Comparison of ENCODE assay signal across 8 cellular contexts in the genomic region with DNA sequence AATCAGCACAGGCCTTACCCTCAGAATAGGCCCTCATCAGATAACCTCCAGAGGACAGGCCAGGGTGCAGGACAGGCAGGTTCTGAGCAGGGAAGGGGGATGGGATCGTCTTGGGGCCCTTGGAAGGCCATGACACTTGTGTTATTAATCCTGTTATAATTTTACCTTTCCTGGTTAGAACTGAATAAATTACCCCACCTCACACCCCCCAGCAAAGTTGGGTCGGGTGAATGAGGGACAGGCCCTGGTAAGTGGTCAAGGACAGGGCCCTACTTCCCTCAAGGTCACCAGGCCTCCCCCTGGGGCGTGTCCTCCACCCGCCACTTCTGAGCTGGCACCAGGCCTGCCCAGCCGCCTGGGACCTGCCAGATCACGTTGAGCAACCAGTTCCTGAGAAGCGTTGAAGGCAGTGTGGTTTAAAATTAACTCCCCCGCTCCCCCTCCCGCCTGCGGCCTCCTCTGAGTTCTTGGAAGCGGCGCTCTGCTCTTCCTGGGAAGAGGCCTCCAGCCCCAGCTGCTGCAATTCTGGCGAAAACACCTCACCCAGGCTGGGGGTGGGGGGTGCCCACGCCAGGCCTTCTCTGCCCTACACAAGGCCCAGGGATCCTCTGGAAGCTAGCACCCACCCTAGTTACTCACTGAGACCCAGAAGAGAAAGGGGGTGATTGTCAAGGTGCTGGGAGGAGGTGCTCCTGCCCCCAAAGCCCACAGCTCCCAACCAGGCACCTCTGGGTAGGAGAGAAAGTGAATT. TPM values are rescaled to one million over a fixed set of nuclear protein-coding genes. Genes with fewer than 3 reads are reported as not detected.
DNase-seq lines count a peak whose midpoint lies in the region; ATAC-seq, FAIRE-seq and TF ChIP-seq lines count a peak whose summit lies in the region.

No MANE protein-coding gene starts in this region.

- H3K4me1 ChIP-seq in smooth muscle cell (ENCODE audit: low read depth): peaks cover 12% of the 10 kb centered on the region

- 42% methylated on average over 14 of the region's 14 CpGs for WGBS in smooth muscle cell (ENCODE audit: low lambda C conversion rate)

- no peaks in the 10 kb centered on the region for H3K9me3 ChIP-seq in smooth muscle cell (replicated peaks; ENCODE audit: low read depth)

- peak; percentile 49 for ATAC-seq in GM19467 (IDR thresholded peaks at IDR 0.05; ENCODE audit: unreplicated experiment)

- no peak for FAIRE-seq in GM12892 (lab: Jason Lieb, UNC)

- TF ChIP-seq CTCF in AG09319 (IDR thresholded peaks at IDR 0.05; ENCODE audit: low read depth, low read length) (no peak), astrocyte of the cerebellum (IDR thresholded peaks at IDR 0.05; ENCODE audit: low read depth, low read length, missing control alignments) (no peak), smooth muscle cell (IDR thresholded peaks at IDR 0.05; ENCODE audit: borderline replicate concordance, insufficient read depth, poor library complexity, severe bottlenecking) (no peak)

- H3K27me3 ChIP-seq in smooth muscle cell (ENCODE audit: low read depth): no peaks in the 10 kb centered on the region

- no peak overlapping the region for H2AFZ ChIP-seq in smooth muscle cell (ENCODE audit: low read depth)

- peak overlapping the region; percentile 63 for H3K4me2 ChIP-seq in smooth muscle cell

- peaks cover 6% of the 10 kb centered on the region for H3F3A ChIP-seq in smooth muscle cell (ENCODE audit: low read depth)

- in situ Hi-C loops in astrocyte of the cerebellum (cut with HindIII; ENCODE audit: low sequenced_read_pairs): no loop called here

- H4K20me1 ChIP-seq in smooth muscle cell (ENCODE audit: low read depth): no peaks in the 10 kb centered on the region

- peak; percentile 95 for DNase-seq in AG09319 (ENCODE audit: extremely low read depth, low read depth)
- peak; percentile 82 for DNase-seq in NCI-H1105 (lab: John Stamatoyannopoulos, UW)
- DNase-seq in T1000 (lab: John Stamatoyannopoulos, UW): peak; percentile 82
- DNase-seq in astrocyte of the cerebellum (ENCODE audit: low read depth): peak; percentile 90
- DNase-seq in hypothalamus (lab: John Stamatoyannopoulos, UW): peak in 47 of 51 donors; percentile 9 to 89 (median 62)
- peak; percentile 53 for DNase-seq in smooth muscle cell (lab: John Stamatoyannopoulos, UW; ENCODE audit: unreplicated experiment)
- DNase-seq in GM12892 (ENCODE audit: insufficient read length): no peak

- no peaks in the 10 kb centered on the region for H3K36me3 ChIP-seq in smooth muscle cell (ENCODE audit: low read depth)

- peak overlapping the region; percentile 36 for H3K9ac ChIP-seq in smooth muscle cell (ENCODE audit: low read depth)

- no peak for TF ChIP-seq POLR2A in GM12892 (IDR thresholded peaks at IDR 0.05; ENCODE audit: low read depth, low read length)

- H3K4me3 ChIP-seq in astrocyte of the cerebellum (ENCODE audit: low read depth, low read length): no peak overlapping the region
- no peak overlapping the region for H3K4me3 ChIP-seq in smooth muscle cell

- no peaks in the 10 kb centered on the region for H3K79me2 ChIP-seq in smooth muscle cell (ENCODE audit: low read depth)

- H3K27ac ChIP-seq in smooth muscle cell (ENCODE audit: low read depth): peak overlapping the region; percentile 76

RNA-seq across cellular contexts. Expression of a gene that starts 10.6 kb away (rescaled TPM):
- total RNA-seq in smooth muscle cell: 1.8 and 3.0 TPM in 2 replicates
- polyA plus RNA-seq in smooth muscle cell: 12.4 and 15.9 TPM in 2 replicates
- 1.3 TPM for polyA plus RNA-seq in GM12892 (2012; ENCODE audit: missing spikeins)

RNA-seq across cellular contexts. Expression of a gene that starts 15.9 kb away (rescaled TPM):
- total RNA-seq in smooth muscle cell: 17.1 and 20.2 TPM in 2 replicates
- 18.7 and 23.7 TPM in 2 replicates for polyA plus RNA-seq in smooth muscle cell
- 9.3 TPM for polyA plus RNA-seq in GM12892 (2012; ENCODE audit: missing spikeins)

RNA-seq across cellular contexts. Expression of a gene that starts 31.7 kb away (rescaled TPM):
- total RNA-seq in smooth muscle cell: 6.5 and 15.3 TPM in 2 replicates
- polyA plus RNA-seq in smooth muscle cell: 26.4 and 28.3 TPM in 2 replicates
- 15.1 TPM for polyA plus RNA-seq in GM12892 (2012; ENCODE audit: missing spikeins)

RNA-seq across cellular contexts. Expression of a gene that starts 33.5 kb away (rescaled TPM):
- total RNA-seq in smooth muscle cell: 6.6 and 8.7 TPM in 2 replicates
- polyA plus RNA-seq in smooth muscle cell: 18.9 and 20.0 TPM in 2 replicates
- 1.9 TPM for polyA plus RNA-seq in GM12892 (2012; ENCODE audit: missing spikeins)
